8 cellular contexts compared by ENCODE assay signal in the genomic region with DNA sequence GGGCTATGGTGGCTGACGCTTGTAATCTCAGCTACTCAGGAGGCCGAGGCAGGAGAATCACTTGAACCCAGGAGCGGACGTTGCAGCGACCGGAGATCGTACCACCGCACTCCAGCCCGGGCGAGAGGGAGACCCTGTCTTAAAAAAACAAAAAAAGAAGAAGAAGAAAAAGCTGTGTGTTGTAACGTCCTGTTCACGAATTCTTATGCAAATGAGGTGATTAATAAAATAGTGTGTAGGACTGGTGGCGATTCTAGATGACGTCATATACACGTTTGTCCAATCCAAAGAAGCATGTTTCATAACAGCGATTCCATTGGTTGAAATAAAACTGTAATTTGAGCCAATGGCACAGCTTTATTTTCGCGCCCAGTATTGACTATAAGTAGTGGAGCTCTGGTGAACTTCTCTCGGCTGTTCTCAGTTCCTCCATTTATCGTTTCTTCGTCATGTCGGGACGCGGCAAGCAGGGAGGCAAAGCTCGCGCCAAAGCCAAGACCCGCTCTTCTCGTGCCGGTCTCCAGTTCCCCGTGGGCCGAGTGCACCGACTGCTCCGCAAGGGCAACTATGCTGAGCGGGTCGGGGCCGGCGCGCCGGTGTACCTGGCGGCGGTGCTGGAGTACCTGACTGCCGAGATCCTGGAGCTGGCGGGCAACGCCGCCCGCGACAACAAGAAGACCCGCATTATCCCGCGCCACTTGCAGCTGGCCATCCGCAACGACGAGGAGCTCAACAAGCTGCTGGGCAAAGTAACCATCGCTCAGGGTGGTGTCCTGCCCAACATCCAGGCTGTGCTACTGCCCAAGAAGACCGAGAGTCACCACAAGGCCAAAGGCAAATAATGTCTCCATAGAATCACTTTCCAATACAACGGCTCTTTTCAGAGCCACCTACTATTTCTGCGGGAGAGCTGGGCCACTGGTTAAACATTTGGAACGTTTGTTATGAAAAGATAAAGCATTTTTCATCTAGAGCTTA. TPM values are rescaled to one million over a fixed set of nuclear protein-coding genes. Genes with fewer than 3 reads are reported as not detected.
DNase-seq lines count a peak whose midpoint lies in the region; ATAC-seq and TF ChIP-seq lines count a peak whose summit lies in the region.

No MANE protein-coding gene starts in this region.

- H3K27me3 Mint-ChIP-seq in activated T-helper 2 cell treated with anti-CD3 and anti-CD28 coated beads, Interferon-gamma antibody, Interleukin-2, Interleukin-4, amounts not matched to agents 10 μg/mL and 5 μg/mL and 100 μg/mL, durations not matched to agents 14 hours and 24 hours and 36 hours (ENCODE audit: low read depth): no peaks in the 10 kb centered on the region
- no peaks in the 10 kb centered on the region for H3K27me3 Mint-ChIP-seq in natural killer cell (ENCODE audit: low read depth in 2 of 2)

- no peaks in the 10 kb centered on the region for H3K9me3 Mint-ChIP-seq in activated T-helper 2 cell treated with anti-CD3 and anti-CD28 coated beads, Interferon-gamma antibody, Interleukin-2, Interleukin-4, amounts not matched to agents 10 μg/mL and 5 μg/mL and 100 μg/mL, durations not matched to agents 14 hours and 24 hours and 36 hours
- H3K9me3 Mint-ChIP-seq in natural killer cell: no peaks in the 10 kb centered on the region

- peak overlapping the region; percentile 99 for H3K27ac Mint-ChIP-seq in activated T-helper 2 cell treated with anti-CD3 and anti-CD28 coated beads, Interferon-gamma antibody, Interleukin-2, Interleukin-4, amounts not matched to agents 10 μg/mL and 5 μg/mL and 100 μg/mL, durations not matched to agents 14 hours and 24 hours and 36 hours
- peak overlapping the region; percentile 92 to 94 for H3K27ac Mint-ChIP-seq in natural killer cell

- no peaks in the 10 kb centered on the region for H3K36me3 Mint-ChIP-seq in activated T-helper 2 cell treated with anti-CD3 and anti-CD28 coated beads, Interferon-gamma antibody, Interleukin-2, Interleukin-4, amounts not matched to agents 10 μg/mL and 5 μg/mL and 100 μg/mL, durations not matched to agents 14 hours and 24 hours and 36 hours (ENCODE audit: low read depth)
- H3K36me3 Mint-ChIP-seq in natural killer cell: no peaks in the 10 kb centered on the region

- H3K27me3 ChIP-seq in Peyer's patch: no peaks in the 10 kb centered on the region
- H3K27me3 ChIP-seq in thoracic aorta (replicated peaks; ENCODE audit: insufficient read depth): no peaks in the 10 kb centered on the region

- H3K9me3 ChIP-seq in KOPT-K1 (ENCODE audit: insufficient read depth, low read length, poor library complexity, severe bottlenecking) (no peaks in the 10 kb centered on the region), Peyer's patch (no peaks in the 10 kb centered on the region), thoracic aorta (no peaks in the 10 kb centered on the region)

- peak; percentile 44 for ATAC-seq in GM21825 (IDR thresholded peaks at IDR 0.05; ENCODE audit: unreplicated experiment)
- ATAC-seq in natural killer cell: peak; percentile 76 to 89 (median 81)
- ATAC-seq in thoracic aorta (ENCODE audit: insufficient number of reproducible peaks, low FRiP score, low read depth): peak; percentile 95

- H3K4me3 Mint-ChIP-seq in activated T-helper 2 cell treated with anti-CD3 and anti-CD28 coated beads, Interferon-gamma antibody, Interleukin-2, Interleukin-4, amounts not matched to agents 10 μg/mL and 5 μg/mL and 100 μg/mL, durations not matched to agents 14 hours and 24 hours and 36 hours (ENCODE audit: low read depth): peak overlapping the region; percentile 98
- H3K4me3 Mint-ChIP-seq in natural killer cell: peak overlapping the region; percentile 90

- H3K27ac ChIP-seq in KOPT-K1 (ENCODE audit: low read depth, low read length, poor library complexity, severe bottlenecking): peak overlapping the region; percentile 98
- peak overlapping the region; percentile 71 to 85 (median 80) for H3K27ac ChIP-seq in Peyer's patch
- H3K27ac ChIP-seq in thoracic aorta: peak overlapping the region; percentile 49 to 55

- H3K4me3 ChIP-seq in Peyer's patch (peak overlapping the region; percentile 53 to 86 (median 63)), fibroblast of pulmonary artery (replicated peaks; ENCODE audit: low read depth, low read length) (peak overlapping the region; percentile 68), thoracic aorta (peak overlapping the region; percentile 91)

- H3K36me3 ChIP-seq in KOPT-K1 (ENCODE audit: insufficient read depth, low read length) (no peaks in the 10 kb centered on the region), Peyer's patch (no peaks in the 10 kb centered on the region), thoracic aorta (no peaks in the 10 kb centered on the region)

- peaks cover 62% of the 10 kb centered on the region for H3K4me1 Mint-ChIP-seq in activated T-helper 2 cell treated with anti-CD3 and anti-CD28 coated beads, Interferon-gamma antibody, Interleukin-2, Interleukin-4, amounts not matched to agents 10 μg/mL and 5 μg/mL and 100 μg/mL, durations not matched to agents 14 hours and 24 hours and 36 hours (ENCODE audit: low read depth)
- H3K4me1 Mint-ChIP-seq in natural killer cell: peaks cover 44% of the 10 kb centered on the region in 2 donors

- H3K4me1 ChIP-seq in Peyer's patch (peaks cover 0 to 29% (median 5%) of the 10 kb centered on the region in 4 donors), thoracic aorta (ENCODE audit: control insufficient read depth in 1 of 2, low read depth in 2 of 2) (peaks cover 8 to 28% of the 10 kb centered on the region in 2 donors)

- peak; percentile 98 for DNase-seq in EL
- DNase-seq in Peyer's patch: peak; percentile 61 to 82 (median 79)
- peak; percentile 83 for DNase-seq in activated T-helper 2 cell treated with anti-CD3 and anti-CD28 coated beads, Interferon-gamma antibody, Interleukin-2, Interleukin-4, amounts not matched to agents 10 μg/mL and 5 μg/mL and 100 μg/mL, durations not matched to agents 14 hours and 24 hours and 36 hours (ENCODE audit: low spot score)
- peak; percentile 99 for DNase-seq in fibroblast of pulmonary artery (ENCODE audit: low read depth)
- DNase-seq in natural killer cell: peak; percentile 63
- peak; percentile 33 for DNase-seq in thoracic aorta (ENCODE audit: low spot score)

- TF ChIP-seq POLR2A in Peyer's patch (IDR thresholded peaks at IDR 0.05): peak; percentile 84 to 88

- intact Hi-C loops in activated T-helper 2 cell treated with anti-CD3 and anti-CD28 coated beads, Interferon-gamma antibody, Interleukin-2, Interleukin-4, amounts not matched to agents 10 μg/mL and 5 μg/mL and 100 μg/mL, durations not matched to agents 14 hours and 24 hours and 36 hours (cut with micrococcal nuclease): loop anchor here (1.0 kb wide), 2 partner anchors 27 to 718 kb away; a partner anchor contains a TSS
- intact Hi-C loops in natural killer cell (cut with micrococcal nuclease): loop anchor here (1.0 to 2.0 kb wide), 4 partner anchors 27 to 50 kb away; a partner anchor contains a TSS

- peak in 1 of 6 experiments; percentile 1 for TF ChIP-seq CTCF in Peyer's patch (IDR thresholded peaks at IDR 0.05)
- no peak for TF ChIP-seq CTCF in fibroblast of pulmonary artery (IDR thresholded peaks at IDR 0.05; ENCODE audit: low read length, missing control alignments)
- TF ChIP-seq CTCF in natural killer cell (IDR thresholded peaks at IDR 0.05): no peak
- no peak for TF ChIP-seq CTCF in thoracic aorta (IDR thresholded peaks at IDR 0.05)

RNA-seq across cellular contexts. Expression of gene OR2B2, which starts 47.0 kb away (rescaled TPM):
- total RNA-seq in Peyer's patch: not detected
- not detected in 2 replicates for total RNA-seq in activated T-helper 2 cell treated with anti-CD3 and anti-CD28 coated beads, Interferon-gamma antibody, Interleukin-2, Interleukin-4, amounts not matched to agents 10 μg/mL and 5 μg/mL and 100 μg/mL, durations not matched to agents 14 hours and 24 hours and 36 hours
- total RNA-seq in natural killer cell: not detected
- not detected for total RNA-seq in thoracic aorta

Comparison
In these comparisons a context has a peak if more than half of its experiments do, and no peak if none do; other contexts are left out.
1. Peak in every context shown above with its lines: DNase-seq, ATAC-seq, H3K4me3 ChIP-seq and H3K27ac ChIP-seq.
2. DNase-seq: peak in every context shown above with its lines; median percentile 99 in fibroblast of pulmonary artery; 98 in EL; 83 in activated T-helper 2 cell treated with anti-CD3 and anti-CD28 coated beads, Interferon-gamma antibody, Interleukin-2, Interleukin-4, amounts not matched to agents 10 μg/mL and 5 μg/mL and 100 μg/mL, durations not matched to agents 14 hours and 24 hours and 36 hours; 79 in Peyer's patch; 63 in natural killer cell; 33 in thoracic aorta.
3. ATAC-seq: peak in every context shown above with its lines; median percentile 95 in thoracic aorta; 81 in natural killer cell; 44 in GM21825.